8 cellular contexts compared by ENCODE assay signal in genomic region chr15:52019394-52020252, GRCh38. TPM values are rescaled to one million over a fixed set of nuclear protein-coding genes. Genes with fewer than 3 reads are reported as not detected.
DNase-seq lines count a peak whose midpoint lies in the region; ATAC-seq and TF ChIP-seq lines count a peak whose summit lies in the region.

No MANE protein-coding gene starts in this region.

- no peaks in the 10 kb centered on the region for H3K27me3 ChIP-seq in transverse colon

- intact Hi-C loops in cardiac septum (cut with DNase I) = loop anchor here (1.0 kb wide), 1 partner anchor 48 kb away; the partner anchor contains the start of gene LEO1
- intact Hi-C loops in transverse colon (cut with DNase I; ENCODE audit: low total_unique reads) = no loop called here

- peaks cover 9 to 35% (median 32%) of the 10 kb centered on the region in 4 donors for H3K4me1 ChIP-seq in transverse colon

- peak overlapping the region; percentile 36 to 68 (median 54) for H3K4me3 ChIP-seq in transverse colon

- WGBS in transverse colon (ENCODE audit: low coverage in 1 of 2), 2 donors = 0 to 1% methylated on average over 3 to 26 of the region's 100 CpGs

- no peaks in the 10 kb centered on the region for H3K9me3 ChIP-seq in transverse colon

- peak overlapping the region; percentile 94 to 97 (median 96) for H3K27ac ChIP-seq in transverse colon

- peak; percentile 83 for DNase-seq in DMS53 (lab: John Stamatoyannopoulos, UW)
- DNase-seq in HT-29 (ENCODE audit: low spot score) = peak; percentile 92
- DNase-seq in SKM-1 (lab: John Stamatoyannopoulos, UW; ENCODE audit: unreplicated experiment) = peak; percentile 35
- DNase-seq in activated naive CD8-positive, alpha-beta T cell treated with anti-CD3 and anti-CD28 coated beads, Interleukin-2, amount 50 U/mL, for 16 hours (ENCODE audit: low read depth, low spot score) = peak; percentile 16
- peak; percentile 88 for DNase-seq in cardiac septum (ENCODE audit: low spot score)
- peak; percentile 85 for DNase-seq in pons (ENCODE audit: low spot score)
- peak; percentile 92 for DNase-seq in transverse colon

- H3K36me3 ChIP-seq in transverse colon = no peaks in the 10 kb centered on the region

- in situ Hi-C loops in transverse colon (cut with MboI; ENCODE audit: low pct_ligation_motif_present in 1 of 4, low pct_unique_long_range_greater_than_20kb in 1 of 4, low sequenced_read_pairs in 3 of 4) = no loop called here

- TF ChIP-seq EP300 in transverse colon (IDR thresholded peaks at IDR 0.05; ENCODE audit: low read depth) = peak; percentile 34

- peak; percentile 48 for ATAC-seq in GM21360 (IDR thresholded peaks at IDR 0.05; ENCODE audit: unreplicated experiment)

- TF ChIP-seq POLR2A in transverse colon (IDR thresholded peaks at IDR 0.05) = peak; percentile 93

- no peak for TF ChIP-seq CTCF in transverse colon (IDR thresholded peaks at IDR 0.05)

RNA-seq across cellular contexts. Expression of gene MAPK6, which starts 0.6 kb away (rescaled TPM):
- 22.8 and 24.5 TPM in 2 replicates for total RNA-seq in HT-29 (2014; rRNA removed; shearing (Covaris generic))
- total RNA-seq in cardiac septum = 20.1 TPM
- total RNA-seq in transverse colon = 10 to 100 TPM; 30.3 to 69.4 (median 42.0) TPM

RNA-seq across cellular contexts. Expression of gene LEO1, which starts 48.0 kb away (rescaled TPM):
- 14.6 and 16.7 TPM in 2 replicates for total RNA-seq in HT-29 (2014; rRNA removed; shearing (Covaris generic))
- total RNA-seq in cardiac septum = 7.0 TPM
- total RNA-seq in transverse colon = 10 to 100 TPM; 27.2 to 38.2 (median 30.9) TPM

Comparison
In these comparisons a context has a peak if more than half of its experiments do, and no peak if none do; other contexts are left out.
1. Peak in every context shown above with its lines: DNase-seq, ATAC-seq, H3K4me3 ChIP-seq and H3K27ac ChIP-seq.
2. DNase-seq: peak in every context shown above with its lines; median percentile 92 in HT-29; 92 in transverse colon; 88 in cardiac septum; 85 in pons; 83 in DMS53; 35 in SKM-1; 16 in activated naive CD8-positive, alpha-beta T cell treated with anti-CD3 and anti-CD28 coated beads, Interleukin-2, amount 50 U/mL, for 16 hours.